1 cellular context compared by ENCODE assay signal in the genomic region with DNA sequence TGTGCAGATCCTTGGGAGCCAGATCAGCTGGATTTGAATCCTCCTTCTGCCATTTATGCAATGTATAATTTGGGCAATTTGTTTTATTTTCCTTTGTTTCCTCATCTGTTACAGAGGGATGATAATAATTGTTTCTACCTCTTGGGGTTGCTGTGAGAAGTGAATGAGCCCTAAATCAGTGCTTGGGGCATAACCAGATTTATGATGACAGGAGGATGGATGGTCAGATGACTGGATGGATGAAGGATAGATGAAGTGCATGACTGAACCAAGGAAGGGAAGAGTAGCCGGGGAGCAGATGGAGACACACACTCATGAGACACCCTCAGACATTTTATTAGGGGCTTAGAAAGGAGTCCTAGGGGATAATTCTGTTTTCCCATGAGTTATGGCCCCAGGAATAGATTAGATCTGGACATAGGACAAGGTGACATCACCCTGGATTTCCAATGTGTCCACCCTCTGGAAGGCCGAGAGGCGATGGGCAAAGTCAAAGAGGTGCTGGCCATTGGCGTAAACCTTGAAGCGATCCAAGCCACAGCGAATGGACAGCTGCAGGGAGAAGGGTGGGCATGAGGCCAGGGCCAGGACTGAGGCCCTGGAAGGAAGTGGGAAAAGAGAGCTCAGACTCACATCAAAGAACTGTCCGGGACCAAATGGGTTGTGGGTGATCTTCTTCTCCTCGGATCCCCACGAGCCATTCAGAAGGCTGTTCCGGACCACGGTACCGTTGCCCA.
TF ChIP-seq lines count a peak whose summit lies in the region.

No MANE protein-coding gene starts in this region.

TF ChIP-seq in K562, 482 proteins besides CTCF, POLR2A, EP300 and RAD21:
- TF ChIP-seq NR2C1 (IDR thresholded peaks at IDR 0.05) (no peak), NR2C1 (tag; IDR thresholded peaks at IDR 0.05) (no peak), KDM1A (IDR thresholded peaks at IDR 0.05) (peak; percentile 72 to 86), ZNF551 (CRISPR knock-in tag; IDR thresholded peaks at IDR 0.05) (no peak), STAT6 (CRISPR knock-in tag; IDR thresholded peaks at IDR 0.05) (no peak), TSHZ1 (CRISPR knock-in tag; IDR thresholded peaks at IDR 0.05) (no peak), POLR3A (IDR thresholded peaks at IDR 0.05; ENCODE audit: borderline replicate concordance, extremely low read depth, insufficient read depth, insufficient read length) (no peak), MEIS2 (IDR thresholded peaks at IDR 0.05; ENCODE audit: partially characterized antibody) (peak; percentile 76), POU5F1 (IDR thresholded peaks at IDR 0.05; ENCODE audit: borderline replicate concordance, low read depth, low read length, partially characterized antibody) (no peak), KLF16 (IDR thresholded peaks at IDR 0.05) (no peak), NR2F6 (CRISPR knock-in tag; IDR thresholded peaks at IDR 0.05) (no peak), ZNF57 (CRISPR knock-in tag; IDR thresholded peaks at IDR 0.05) (no peak), PHF21A (IDR thresholded peaks at IDR 0.05; ENCODE audit: borderline replicate concordance, low read depth) (peak; percentile 79; the same call in 1 of the 2 replicates), NFATC3 (IDR thresholded peaks at IDR 0.05) (no peak), STAT5A (IDR thresholded peaks at IDR 0.05; ENCODE audit: borderline replicate concordance, low read length) (no peak), PKNOX1 (IDR thresholded peaks at IDR 0.05) (peak; percentile 36), DIDO1 (tag; IDR thresholded peaks at IDR 0.05; ENCODE audit: low read depth) (no peak), PBX2 (CRISPR knock-in tag; IDR thresholded peaks at IDR 0.05; ENCODE audit: low read depth) (no peak), PBX2 (tag; conservative IDR thresholded peaks at IDR 0.05; ENCODE audit: low read depth) (peak; percentile 62), HNRNPK (IDR thresholded peaks at IDR 0.05; ENCODE audit: low read depth, low read length, poor library complexity, severe bottlenecking) (no peak), PREB (CRISPR knock-in tag; IDR thresholded peaks at IDR 0.05) (no peak), RCOR1 (IDR thresholded peaks at IDR 0.05; ENCODE audit: borderline replicate concordance in 1 of 2, low read depth in 2 of 2, low read length in 2 of 2) (peak in 1 of 2 experiments; percentile 49; a peak in 1 of 4 replicates)
- TF ChIP-seq, protein P1, sequence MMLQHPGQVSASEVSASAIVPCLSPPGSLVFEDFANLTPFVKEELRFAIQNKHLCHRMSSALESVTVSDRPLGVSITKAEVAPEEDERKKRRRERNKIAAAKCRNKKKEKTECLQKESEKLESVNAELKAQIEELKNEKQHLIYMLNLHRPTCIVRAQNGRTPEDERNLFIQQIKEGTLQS (IDR thresholded peaks at IDR 0.05), result peak; percentile 5; the same call in 1 of the 2 replicates
- TF ChIP-seq, protein P1 (CRISPR knock-in tag; conservative IDR thresholded peaks at IDR 0.05), result no peak
TF ChIP-seq in K562: peak in this region for 7.
